ENCODE assay signal across 8 cellular contexts in the genomic region with DNA sequence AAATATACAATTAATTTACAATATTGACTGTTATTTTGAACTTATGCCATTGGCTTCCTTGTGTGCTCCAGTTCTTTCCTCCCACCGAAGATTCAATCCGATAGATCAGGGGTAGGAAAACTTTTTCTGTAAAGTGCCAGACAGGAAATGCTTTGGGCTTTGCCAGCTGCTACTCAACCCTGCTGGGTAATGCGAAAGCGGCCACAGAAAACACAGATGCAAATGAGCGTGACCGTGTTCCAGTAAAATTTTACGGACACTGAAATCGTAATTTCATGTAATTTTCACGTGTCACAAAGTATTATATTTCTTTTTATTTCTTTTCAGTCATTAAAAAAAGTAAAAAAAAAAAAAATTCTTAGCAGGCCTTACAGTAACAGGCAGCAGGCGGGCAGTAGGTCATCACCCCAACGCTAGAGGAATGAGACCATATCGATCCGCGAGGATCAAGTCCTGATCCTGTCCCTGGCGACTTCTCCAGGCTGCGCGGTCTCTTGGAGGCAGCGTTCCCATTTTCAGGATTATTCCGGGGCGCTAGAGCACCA. TPM values are rescaled to one million over a fixed set of nuclear protein-coding genes. Genes with fewer than 3 reads are reported as not detected.
A peak's percentile ranks its signal among the peaks of the same experiment; 100 is the strongest.
DNase-seq lines count a peak whose midpoint lies in the region; ATAC-seq and TF ChIP-seq lines count a peak whose summit lies in the region.

No MANE protein-coding gene starts in this region.

- DNase-seq in CD4-positive, CD25-positive, alpha-beta regulatory T cell, result peak; percentile 37 to 61 (median 46)
- DNase-seq in GM19238 (ENCODE audit: insufficient read length, low spot score) (peak; percentile 19), SW 1271 (lab: John Stamatoyannopoulos, UW) (peak; percentile 30 to 69), brain microvascular endothelial cell (peak; percentile 26), kidney tubule cell (ENCODE audit: low spot score) (peak; percentile 72)
- DNase-seq in stimulated activated CD8-positive, alpha-beta memory T cell treated with anti-CD3 and anti-CD28 coated beads, Interleukin-12 subunit alpha, Interleukin-12 subunit beta, amount 100 ng/mL, for 1 hour (ENCODE audit: low read depth), result peak; percentile 30
- no peak for DNase-seq in NK-92 treated with Interleukin-12 subunit alpha and Interleukin-12 subunit beta, amount 100 ng/mL, for 24 hours (lab: John Stamatoyannopoulos, UW)

- no peaks in the 10 kb centered on the region for H3K27me3 ChIP-seq in CD4-positive, CD25-positive, alpha-beta regulatory T cell (ENCODE audit: control insufficient read depth, insufficient read depth, low read length)
- no peaks in the 10 kb centered on the region for H3K27me3 ChIP-seq in brain microvascular endothelial cell (replicated peaks)

- no peak for ATAC-seq in CD4-positive, CD25-positive, alpha-beta regulatory T cell (ENCODE audit: low read depth in 2 of 2)
- ATAC-seq in HG03460 (IDR thresholded peaks at IDR 0.05; ENCODE audit: unreplicated experiment), result peak; percentile 33

- peak overlapping the region; percentile 66 to 97 (median 93) for H3K27ac Mint-ChIP-seq in CD4-positive, CD25-positive, alpha-beta regulatory T cell

- H3K4me3 ChIP-seq in CD4-positive, CD25-positive, alpha-beta regulatory T cell (ENCODE audit: low read depth, low read length), result peak overlapping the region; percentile 85
- peak overlapping the region; percentile 97 for H3K4me3 ChIP-seq in brain microvascular endothelial cell (ENCODE audit: low read depth, low read length)

- H3K27me3 Mint-ChIP-seq in CD4-positive, CD25-positive, alpha-beta regulatory T cell, result no peaks in the 10 kb centered on the region

- H3K36me3 ChIP-seq in CD4-positive, CD25-positive, alpha-beta regulatory T cell (ENCODE audit: control insufficient read depth, insufficient read depth, low read length), result peaks cover 7% of the 10 kb centered on the region
- no peaks in the 10 kb centered on the region for H3K36me3 ChIP-seq in brain microvascular endothelial cell (replicated peaks)

- H3K27ac ChIP-seq in CD4-positive, CD25-positive, alpha-beta regulatory T cell (ENCODE audit: insufficient read depth, low read length, poor library complexity, severe bottlenecking), result peak overlapping the region; percentile 89
- peak overlapping the region; percentile 53 for H3K27ac ChIP-seq in brain microvascular endothelial cell

- H3K4me1 Mint-ChIP-seq in CD4-positive, CD25-positive, alpha-beta regulatory T cell, result peaks cover 18 to 71% (median 53%) of the 10 kb centered on the region in 4 donors

- no peak for TF ChIP-seq CTCF in brain microvascular endothelial cell (IDR thresholded peaks at IDR 0.05; ENCODE audit: low read depth, low read length, missing control alignments)

- in situ Hi-C loops in brain microvascular endothelial cell (cut with HindIII; ENCODE audit: low pct_ligation_motif_present, low sequenced_read_pairs), result no loop called here

- peaks cover 4% of the 10 kb centered on the region for H3K36me3 Mint-ChIP-seq in CD4-positive, CD25-positive, alpha-beta regulatory T cell

- H3K4me1 ChIP-seq in CD4-positive, CD25-positive, alpha-beta regulatory T cell (ENCODE audit: control insufficient read depth, insufficient read depth, low read length, poor library complexity, severe bottlenecking), result peaks cover 55% of the 10 kb centered on the region

- H3K9me3 ChIP-seq in CD4-positive, CD25-positive, alpha-beta regulatory T cell (ENCODE audit: control insufficient read depth in 2 of 2, low read length in 2 of 2), result no peaks in the 10 kb centered on the region

- no peaks in the 10 kb centered on the region for H3K9me3 Mint-ChIP-seq in CD4-positive, CD25-positive, alpha-beta regulatory T cell

- H3K4me3 Mint-ChIP-seq in CD4-positive, CD25-positive, alpha-beta regulatory T cell, result peak overlapping the region; percentile 91 to 97 (median 94)

RNA-seq across cellular contexts. Expression of a gene that starts 0.6 kb away (rescaled TPM):
- total RNA-seq in CD4-positive, CD25-positive, alpha-beta regulatory T cell, result 41.5 TPM
- 10 to 100 TPM; 41.5 to 55.0 (median 51.3) TPM for polyA plus RNA-seq in CD4-positive, CD25-positive, alpha-beta regulatory T cell

RNA-seq across cellular contexts. Expression of a gene that starts 1.0 kb away (rescaled TPM):
- total RNA-seq in CD4-positive, CD25-positive, alpha-beta regulatory T cell, result 68.2 TPM
- 100 to 1,000 TPM; 140 to 203 (median 162) TPM for polyA plus RNA-seq in CD4-positive, CD25-positive, alpha-beta regulatory T cell

RNA-seq across cellular contexts. Expression of a gene that starts 59.3 kb away (rescaled TPM):
- total RNA-seq in CD4-positive, CD25-positive, alpha-beta regulatory T cell, result 25.7 TPM
- 10 to 100 TPM in 3 of 4 donors, 1 to 10 TPM in 1; 9.5 to 16.3 (median 11.5) TPM for polyA plus RNA-seq in CD4-positive, CD25-positive, alpha-beta regulatory T cell
